In genomic region chr6:1624848-1625341, GRCh38 we compare ENCODE assay signal across 8 cellular contexts. TPM values are rescaled to one million over a fixed set of nuclear protein-coding genes. Genes with fewer than 3 reads are reported as not detected.
DNase-seq lines count a peak whose midpoint lies in the region; ATAC-seq, FAIRE-seq and TF ChIP-seq lines count a peak whose summit lies in the region.

No MANE protein-coding gene starts in this region.

- FAIRE-seq in bronchial epithelial cell (lab: Jason Lieb, UNC): no peak

- H3K27ac ChIP-seq in ACC112 (ENCODE audit: low read depth, low read length) (no peak overlapping the region), temporal lobe (ENCODE audit: low read depth, low read length) (peak overlapping the region; percentile 62)

- intact Hi-C loops in left colon (cut with DNase I, micrococcal nuclease): no loop called here

- TF ChIP-seq CTCF in HFF-Myc (IDR thresholded peaks at IDR 0.05; ENCODE audit: low read depth, low read length, missing control alignments) (no peak), bronchial epithelial cell (IDR thresholded peaks at IDR 0.05; ENCODE audit: insufficient read depth, low read length, severe bottlenecking) (no peak)

- 0 out of 2 replicates have a peak, but pooled peaks cover 6% of the 10 kb centered on the region for H3K27me3 ChIP-seq in ACC112 (ENCODE audit: insufficient read depth, low read length)
- H3K27me3 ChIP-seq in bronchial epithelial cell (ENCODE audit: control insufficient read depth, insufficient read depth, low read length): peaks cover 2% of the 10 kb centered on the region

- no peaks in the 10 kb centered on the region for H3K79me2 ChIP-seq in ACC112 (ENCODE audit: control insufficient read depth, insufficient read depth, low read length, unreplicated experiment)

- ATAC-seq in left colon (peak; percentile 24), HG03571 (IDR thresholded peaks at IDR 0.05; ENCODE audit: unreplicated experiment) (no peak)

- no peak for DNase-seq in HFF-Myc (ENCODE audit: extremely low read depth, low read depth)
- DNase-seq in bronchial epithelial cell (ENCODE audit: low read depth): peak; percentile 48
- DNase-seq in left colon: peak in 1 of 2 donors; percentile 19
- DNase-seq in middle frontal gyrus (ENCODE audit: extremely low spot score, low spot score): no peak
- no peak for DNase-seq in NCI-H187 (lab: John Stamatoyannopoulos, UW)

- peak overlapping the region; percentile 79 for H3K4me3 ChIP-seq in ACC112 (ENCODE audit: low read depth, low read length)
- peak overlapping the region; percentile 51 for H3K4me3 ChIP-seq in HFF-Myc (replicated peaks; ENCODE audit: low read depth, low read length)
- peak overlapping the region; percentile 70 for H3K4me3 ChIP-seq in bronchial epithelial cell (ENCODE audit: low read depth, low read length)

- H3K4me1 ChIP-seq in ACC112 (ENCODE audit: control insufficient read depth, insufficient read depth, low read length, unreplicated experiment): no peaks in the 10 kb centered on the region

- no peaks in the 10 kb centered on the region for H3K36me3 ChIP-seq in ACC112 (ENCODE audit: insufficient read depth, low read length)
- H3K36me3 ChIP-seq in bronchial epithelial cell (ENCODE audit: control insufficient read depth, insufficient read depth, low read length): no peaks in the 10 kb centered on the region

- peak overlapping the region; percentile 33 for H2AFZ ChIP-seq in ACC112 (ENCODE audit: low read length, unreplicated experiment)

RNA-seq across cellular contexts. Expression of gene FOXC1, which starts 15.2 kb away (rescaled TPM):
- total RNA-seq in bronchial epithelial cell: 3.5 and 3.7 TPM in 2 replicates
- total RNA-seq in left colon: 1 to 10 TPM in 1 of 2 donors, under 1 TPM in 1; 0.82 to 1.5 TPM
- total RNA-seq in temporal lobe: 6.9 TPM
